Comparison of ENCODE assay signal across 13 cellular contexts in the genomic region with DNA sequence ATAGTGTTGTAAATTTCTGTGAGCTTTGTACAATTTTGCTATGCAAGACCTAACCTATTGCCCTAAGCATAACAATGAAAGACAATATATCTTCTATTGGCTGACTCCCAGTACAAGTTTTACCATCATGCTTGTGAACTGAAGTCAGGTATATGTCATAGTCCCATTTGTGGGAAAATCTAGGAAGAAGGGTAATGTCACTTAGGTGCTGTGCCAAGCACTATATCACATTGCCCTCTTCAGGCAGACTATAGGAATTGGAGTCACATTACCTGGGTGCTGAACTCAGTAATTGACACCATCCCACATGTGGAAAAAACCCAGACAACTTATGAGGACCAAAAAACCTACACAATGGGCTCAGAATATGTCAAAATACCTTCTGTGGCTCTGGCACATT.
DNase-seq lines count a peak whose midpoint lies in the region; ATAC-seq and TF ChIP-seq lines count a peak whose summit lies in the region.
"Had no signal": no experiment of that assay in that cellular context is flagged by ENCODE, and none has a peak within 500 bp of the region (broad histone marks: within the 10 kb centered on the region; RNA-seq: fewer than 3 reads in every experiment).

No MANE protein-coding gene starts in this region.

- POLR2A ChIA-PET in activated CD4-positive, alpha-beta T cell treated with anti-CD3 and anti-CD28 coated beads for 36 hours (lab: Charles Lee): no interaction called here

- CTCF ChIA-PET in activated CD4-positive, alpha-beta T cell treated with anti-CD3 and anti-CD28 coated beads for 36 hours (lab: Charles Lee): no interaction called here

- H3K4me3 Mint-ChIP-seq in activated CD4-positive, alpha-beta T cell treated with anti-CD3 and anti-CD28 coated beads for 36 hours: no peak overlapping the region
- H3K4me3 Mint-ChIP-seq: stimulated activated naive CD8-positive, alpha-beta T cell treated with anti-CD3 and anti-CD28 coated beads, Interleukin-15, amount 100 ng/mL, for 72 hours had no signal

- no peak overlapping the region for H3K27ac Mint-ChIP-seq in activated CD4-positive, alpha-beta T cell treated with anti-CD3 and anti-CD28 coated beads for 36 hours

- DNase-seq in Ammon's horn (ENCODE audit: low spot score) (peak; percentile 13), GM23248 (peak; percentile 53), RWPE2 (ENCODE audit: low spot score) (no peak), left lobe of liver (ENCODE audit: low spot score) (no peak), NCI-H2227 (lab: John Stamatoyannopoulos, UW; ENCODE audit: unreplicated experiment) (no peak), uterus (no peak)
- no peak for DNase-seq in activated CD4-positive, alpha-beta T cell treated with anti-CD3 and anti-CD28 coated beads for 36 hours
- DNase-seq: brain microvascular endothelial cell; H7; midbrain; NCI-H146; stimulated activated naive CD8-positive, alpha-beta T cell treated with anti-CD3 and anti-CD28 coated beads, Interleukin-15, amount 100 ng/mL, for 72 hours had no signal

- in situ Hi-C loops in GM23248 (cut with MboI): no loop called here

- H3K27me3 ChIP-seq in GM23248 (replicated peaks; ENCODE audit: insufficient read depth) (no peaks in the 10 kb centered on the region), RWPE2 (ENCODE audit: insufficient read depth, poor library complexity, severe bottlenecking) (no peaks in the 10 kb centered on the region), uterus (no peaks in the 10 kb centered on the region)
- H3K27me3 ChIP-seq: brain microvascular endothelial cell had no signal

- H3K9ac ChIP-seq in GM23248: no peak overlapping the region

- H3K9me3 Mint-ChIP-seq in activated CD4-positive, alpha-beta T cell treated with anti-CD3 and anti-CD28 coated beads for 36 hours (ENCODE audit: low read depth): no peaks in the 10 kb centered on the region
- H3K9me3 Mint-ChIP-seq: stimulated activated naive CD8-positive, alpha-beta T cell treated with anti-CD3 and anti-CD28 coated beads, Interleukin-15, amount 100 ng/mL, for 72 hours had no signal

- H3F3A ChIP-seq in GM23248 (ENCODE audit: insufficient read depth): peaks cover 5% of the 10 kb centered on the region; the same call in 1 of the 2 replicates

- H3K36me3 ChIP-seq in GM23248 (ENCODE audit: low read depth) (no peaks in the 10 kb centered on the region), RWPE2 (ENCODE audit: low read depth) (no peaks in the 10 kb centered on the region), uterus (no peaks in the 10 kb centered on the region)
- H3K36me3 ChIP-seq: brain microvascular endothelial cell had no signal

- H3K27ac ChIP-seq in GM23248 (no peak overlapping the region), RWPE2 (ENCODE audit: poor library complexity, severe bottlenecking) (peak overlapping the region; percentile 62), uterus (no peak overlapping the region)
- H3K27ac ChIP-seq: brain microvascular endothelial cell had no signal

- no peaks in the 10 kb centered on the region for H4K20me1 ChIP-seq in GM23248 (ENCODE audit: insufficient read depth)

- peak; percentile 82 for TF ChIP-seq CTCF in RWPE2 (IDR thresholded peaks at IDR 0.05; ENCODE audit: poor library complexity, severe bottlenecking)
- no peak for TF ChIP-seq CTCF in uterus (IDR thresholded peaks at IDR 0.05)

- H3K4me1 ChIP-seq in GM23248 (ENCODE audit: insufficient read depth): 0 out of 2 replicates have a peak, but pooled peaks cover 3% of the 10 kb centered on the region
- peaks cover 29% of the 10 kb centered on the region for H3K4me1 ChIP-seq in RWPE2 (ENCODE audit: insufficient read depth, poor library complexity, severe bottlenecking)
- no peaks in the 10 kb centered on the region for H3K4me1 ChIP-seq in uterus

- H3K9me2 ChIP-seq in GM23248 (ENCODE audit: insufficient read depth): no peaks in the 10 kb centered on the region

- H2AFZ ChIP-seq in GM23248: no peak overlapping the region

- no peaks in the 10 kb centered on the region for H3K27me3 Mint-ChIP-seq in activated CD4-positive, alpha-beta T cell treated with anti-CD3 and anti-CD28 coated beads for 36 hours
- H3K27me3 Mint-ChIP-seq: stimulated activated naive CD8-positive, alpha-beta T cell treated with anti-CD3 and anti-CD28 coated beads, Interleukin-15, amount 100 ng/mL, for 72 hours had no signal

- no peaks in the 10 kb centered on the region for H3K36me3 Mint-ChIP-seq in activated CD4-positive, alpha-beta T cell treated with anti-CD3 and anti-CD28 coated beads for 36 hours (ENCODE audit: low read depth)

- no peak for TF ChIP-seq POLR2A in uterus (IDR thresholded peaks at IDR 0.05)

- no peaks in the 10 kb centered on the region for H3K79me2 ChIP-seq in GM23248 (ENCODE audit: insufficient read depth)

- no peak overlapping the region for H3K4me2 ChIP-seq in GM23248 (ENCODE audit: unreplicated experiment)

- no peaks in the 10 kb centered on the region for H3K9me3 ChIP-seq in GM23248 (ENCODE audit: low read depth)
- no peaks in the 10 kb centered on the region for H3K9me3 ChIP-seq in RWPE2 (ENCODE audit: severe bottlenecking)
- no peaks in the 10 kb centered on the region for H3K9me3 ChIP-seq in uterus

- H3K4me1 Mint-ChIP-seq in activated CD4-positive, alpha-beta T cell treated with anti-CD3 and anti-CD28 coated beads for 36 hours: peaks cover 5% of the 10 kb centered on the region
- H3K4me1 Mint-ChIP-seq: stimulated activated naive CD8-positive, alpha-beta T cell treated with anti-CD3 and anti-CD28 coated beads, Interleukin-15, amount 100 ng/mL, for 72 hours had no signal

- H3K4me3 ChIP-seq in GM23248: no peak overlapping the region
- no peak overlapping the region for H3K4me3 ChIP-seq in RWPE2 (ENCODE audit: severe bottlenecking)
- H3K4me3 ChIP-seq in uterus: no peak overlapping the region

- ATAC-seq in RWPE2 (ENCODE audit: low read depth) (peak; percentile 63), left lobe of liver (peak; percentile 58), GM18909 (IDR thresholded peaks at IDR 0.05; ENCODE audit: poor library complexity, unreplicated experiment) (no peak)
- no peak for ATAC-seq in activated CD4-positive, alpha-beta T cell treated with anti-CD3 and anti-CD28 coated beads for 36 hours
- ATAC-seq: stimulated activated naive CD8-positive, alpha-beta T cell treated with anti-CD3 and anti-CD28 coated beads, Interleukin-15, amount 100 ng/mL, for 72 hours had no signal

- intact Hi-C loops in uterus (cut with DNase I; ENCODE audit: low total_unique reads): no loop called here
- intact Hi-C loops in activated CD4-positive, alpha-beta T cell treated with anti-CD3 and anti-CD28 coated beads for 36 hours (cut with DNase I, micrococcal nuclease): loop anchor here in 1 of 2 experiments (10.0 kb wide), 2 partner anchors 354 to 474 kb away; no protein-coding TSS in a partner anchor

Comparison
In these comparisons a context has a peak if more than half of its experiments do, and no peak if none do; other contexts are left out.
1. DNase-seq: peak in Ammon's horn (single experiment) and GM23248 (single experiment); none in RWPE2 (single experiment), left lobe of liver (single experiment), NCI-H2227 (single experiment), uterus (0 of 2) and activated CD4-positive, alpha-beta T cell treated with anti-CD3 and anti-CD28 coated beads for 36 hours (single experiment).
2. ATAC-seq: peak in RWPE2 (single experiment) and left lobe of liver (single experiment); none in activated CD4-positive, alpha-beta T cell treated with anti-CD3 and anti-CD28 coated beads for 36 hours (single experiment) and GM18909 (single experiment).